1 cellular context compared by ENCODE assay signal in genomic region chr3:122825460-122825859, GRCh38.
TF ChIP-seq lines count a peak whose summit lies in the region.

No MANE protein-coding gene starts in this region.

TF ChIP-seq in HepG2, 621 proteins besides CTCF, POLR2A, EP300 and RAD21:
- no peak for TF ChIP-seq AGO2 (optimal IDR thresholded peaks at IDR 0.05; ENCODE audit: low read depth, low read length)
- no peak for TF ChIP-seq NCOA2 (CRISPR knock-in tag; IDR thresholded peaks at IDR 0.05)
- TF ChIP-seq NFE2L1 (CRISPR knock-in tag; IDR thresholded peaks at IDR 0.05; ENCODE audit: borderline replicate concordance) = no peak
- TF ChIP-seq ONECUT2 (CRISPR knock-in tag; IDR thresholded peaks at IDR 0.05) = no peak
- no peak for TF ChIP-seq DR1 (CRISPR knock-in tag; IDR thresholded peaks at IDR 0.05)
- no peak for TF ChIP-seq IRF2 (CRISPR knock-in tag; IDR thresholded peaks at IDR 0.05)
- TF ChIP-seq ZNF75D (CRISPR knock-in tag; IDR thresholded peaks at IDR 0.05; ENCODE audit: borderline replicate concordance) = no peak
